In the genomic region with DNA sequence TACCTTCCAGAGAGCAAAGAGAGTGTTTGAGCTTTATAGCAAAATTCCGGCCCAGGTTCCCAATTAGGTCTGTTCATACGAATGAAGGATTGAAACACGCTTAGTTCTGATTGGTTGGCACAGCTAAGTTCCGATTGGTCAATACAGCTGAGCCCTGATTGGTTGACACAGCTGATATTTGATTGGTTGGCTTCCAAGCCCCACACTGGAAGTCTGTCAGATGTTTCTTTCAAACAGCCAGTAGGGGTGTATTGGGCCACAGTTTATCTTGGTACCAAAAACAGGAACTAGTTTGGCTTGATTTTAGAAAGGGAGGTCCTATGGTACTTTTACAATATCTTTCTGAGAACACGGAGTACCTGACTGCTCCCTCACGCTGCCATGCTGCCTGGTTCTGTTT, we compare ENCODE assay signal across 14 cellular contexts.
"Had no signal": no experiment of that assay in that cellular context is flagged by ENCODE, and none has a peak within 500 bp of the region (broad histone marks: within the 10 kb centered on the region; RNA-seq: fewer than 3 reads in every experiment).

No MANE protein-coding gene starts in this region.

- H3K9ac ChIP-seq: parathyroid adenoma had no signal

- H3K4me1 Mint-ChIP-seq: activated CD4-positive, alpha-beta T cell treated with anti-CD3 and anti-CD28 coated beads for 36 hours; activated naive CD4-positive, alpha-beta T cell treated with anti-CD3 and anti-CD28 coated beads, Interleukin-2, amount 50 U/mL, for 24 hours; naive thymus-derived CD4-positive, alpha-beta T cell; stimulated activated naive CD8-positive, alpha-beta T cell treated with anti-CD3 and anti-CD28 coated beads, Interleukin-15, amount 100 ng/mL, for 72 hours had no signal

- H2AFZ ChIP-seq: parathyroid adenoma had no signal

- H3K4me1 ChIP-seq: parathyroid adenoma, spleen had no signal

- H3K36me3 Mint-ChIP-seq: activated CD4-positive, alpha-beta memory T cell treated with anti-CD3 and anti-CD28 coated beads for 36 hours; activated naive CD4-positive, alpha-beta T cell treated with anti-CD3 and anti-CD28 coated beads, Interleukin-2, amount 50 U/mL, for 24 hours had no signal

- H3K27ac Mint-ChIP-seq: activated CD4-positive, alpha-beta memory T cell treated with anti-CD3 and anti-CD28 coated beads for 36 hours; activated CD4-positive, alpha-beta T cell treated with anti-CD3 and anti-CD28 coated beads for 36 hours; activated naive CD4-positive, alpha-beta T cell treated with anti-CD3 and anti-CD28 coated beads, Interleukin-2, amount 50 U/mL, for 24 hours; naive thymus-derived CD4-positive, alpha-beta T cell; stimulated activated naive CD8-positive, alpha-beta T cell treated with anti-CD3 and anti-CD28 coated beads, Interleukin-15, amount 100 ng/mL, for 72 hours had no signal

- H3K27me3 ChIP-seq: adrenal gland, cardiac muscle cell, sigmoid colon, spleen, upper lobe of left lung had no signal

- H3K9me3 ChIP-seq: adrenal gland, sigmoid colon, upper lobe of left lung had no signal

- H3K4me3 Mint-ChIP-seq: activated CD4-positive, alpha-beta memory T cell treated with anti-CD3 and anti-CD28 coated beads for 36 hours; activated CD4-positive, alpha-beta T cell treated with anti-CD3 and anti-CD28 coated beads for 36 hours; activated naive CD4-positive, alpha-beta T cell treated with anti-CD3 and anti-CD28 coated beads, Interleukin-2, amount 50 U/mL, for 24 hours; naive thymus-derived CD4-positive, alpha-beta T cell; stimulated activated naive CD8-positive, alpha-beta T cell treated with anti-CD3 and anti-CD28 coated beads, Interleukin-15, amount 100 ng/mL, for 72 hours had no signal

- H3K4me3 ChIP-seq: adrenal gland, cardiac muscle cell, sigmoid colon, spleen, upper lobe of left lung had no signal

- H3K27me3 Mint-ChIP-seq: activated CD4-positive, alpha-beta memory T cell treated with anti-CD3 and anti-CD28 coated beads for 36 hours; activated CD4-positive, alpha-beta T cell treated with anti-CD3 and anti-CD28 coated beads for 36 hours; activated naive CD4-positive, alpha-beta T cell treated with anti-CD3 and anti-CD28 coated beads, Interleukin-2, amount 50 U/mL, for 24 hours; naive thymus-derived CD4-positive, alpha-beta T cell; stimulated activated naive CD8-positive, alpha-beta T cell treated with anti-CD3 and anti-CD28 coated beads, Interleukin-15, amount 100 ng/mL, for 72 hours had no signal

- H3K9me3 Mint-ChIP-seq: activated naive CD4-positive, alpha-beta T cell treated with anti-CD3 and anti-CD28 coated beads, Interleukin-2, amount 50 U/mL, for 24 hours had no signal

- DNase-seq: activated CD4-positive, alpha-beta memory T cell treated with anti-CD3 and anti-CD28 coated beads for 36 hours; activated CD4-positive, alpha-beta T cell treated with anti-CD3 and anti-CD28 coated beads for 36 hours; activated effector memory CD4-positive, alpha-beta T cell treated with anti-CD3 and anti-CD28 coated beads, Interleukin-2, amount 50 U/mL, for 16 hours; activated T-cell treated with anti-CD3 and anti-CD28 coated beads, Interleukin-2, amount 50 U/mL, for 48 hours; adrenal gland; hippocampal formation; naive thymus-derived CD4-positive, alpha-beta T cell; sigmoid colon; spleen; stimulated activated naive CD8-positive, alpha-beta T cell treated with anti-CD3 and anti-CD28 coated beads, Interleukin-15, amount 100 ng/mL, for 72 hours; upper lobe of left lung had no signal

- H3K27ac ChIP-seq: adrenal gland, cardiac muscle cell, parathyroid adenoma, sigmoid colon, spleen, upper lobe of left lung had no signal

- H3K36me3 ChIP-seq: adrenal gland, cardiac muscle cell, sigmoid colon, spleen, upper lobe of left lung had no signal

- H3K79me2 ChIP-seq: parathyroid adenoma had no signal
